ENCODE assay signal across 8 cellular contexts in genomic region chr11:112225753-112226061, GRCh38. TPM values are rescaled to one million over a fixed set of nuclear protein-coding genes. Genes with fewer than 3 reads are reported as not detected.
DNase-seq lines count a peak whose midpoint lies in the region; ATAC-seq, FAIRE-seq and TF ChIP-seq lines count a peak whose summit lies in the region.

No MANE protein-coding gene starts in this region.

- peak overlapping the region; percentile 77 for H3K4me3 Mint-ChIP-seq in T-helper 1 cell treated with Interleukin-12 subunit alpha and Interleukin-12 subunit beta and Interleukin-4 antibody, amounts not matched to agents 30 μg/mL and 1 μg/mL, for 36 hours

- POLR2A ChIA-PET in K562 (lab: Yijun Ruan, JAX) = interaction anchor here (1.0 kb wide), 1 partner anchor 15 kb away, joined by 3 read pairs; no protein-coding TSS in a partner anchor

- intact Hi-C loops in K562 (cut with micrococcal nuclease) (loop anchor here (1.0 kb wide), 1 partner anchor 55 kb away; no protein-coding TSS in a partner anchor), left lung (cut with DNase I) (no loop called here), thyroid gland (cut with DNase I) (no loop called here)

- TF ChIP-seq CTCF in K562 (IDR thresholded peaks at IDR 0.05 in 2 of 3, conservative IDR thresholded peaks at IDR 0.05 in 1 of 3; ENCODE audit: insufficient read depth in 2 of 3, low read depth in 1 of 3, low read length in 3 of 3) (no peak), left lung (IDR thresholded peaks at IDR 0.05) (no peak), thyroid gland (IDR thresholded peaks at IDR 0.05) (no peak)

- WGBS in K562 (ENCODE audit: insufficient coverage, low coverage, missing lambda C conversion rate) = 26% methylated on average over 7 of the region's 8 CpGs
- 27 to 31% methylated on average over 8 of the region's 8 CpGs for WGBS in thyroid gland, 2 donors

- TSS peak; percentile 85 for BruUV-seq in K562 (replicated peaks; lab: Mats Ljungman, UMichigan)

- CTCF ChIA-PET in K562 (lab: Yijun Ruan, JAX; ENCODE audit: low intra/inter-chr PET ratio) = interaction anchor here (1.5 kb wide), 1 partner anchor 53 kb away, joined by 3 read pairs; no protein-coding TSS in a partner anchor

- H3K27me3 Mint-ChIP-seq in T-helper 1 cell treated with Interleukin-12 subunit alpha and Interleukin-12 subunit beta and Interleukin-4 antibody, amounts not matched to agents 30 μg/mL and 1 μg/mL, for 36 hours (ENCODE audit: low read depth) = peaks cover 6% of the 10 kb centered on the region

- peak overlapping the region; percentile 99 for H2AFZ ChIP-seq in K562 (ENCODE audit: low read depth, low read length)

- no peaks in the 10 kb centered on the region for H3K27me3 ChIP-seq in K562 (ENCODE audit: control insufficient read depth in 2 of 2, insufficient read depth in 2 of 2, low read length in 2 of 2)
- H3K27me3 ChIP-seq in left lung = no peaks in the 10 kb centered on the region
- no peaks in the 10 kb centered on the region for H3K27me3 ChIP-seq in thyroid gland

- no peak for ATAC-seq in K562
- ATAC-seq in left lung = no peak
- ATAC-seq in HG03045 (IDR thresholded peaks at IDR 0.05; ENCODE audit: unreplicated experiment) = no peak

- no peaks in the 10 kb centered on the region for H3K9me3 ChIP-seq in K562 (replicated peaks; ENCODE audit: control insufficient read depth, insufficient read depth, low read depth, low read length)
- H3K9me3 ChIP-seq in left lung = no peaks in the 10 kb centered on the region
- no peaks in the 10 kb centered on the region for H3K9me3 ChIP-seq in thyroid gland

- TF ChIP-seq EP300 in K562 (IDR thresholded peaks at IDR 0.05; ENCODE audit: low read length) = no peak

- H3K4me1 Mint-ChIP-seq in T-helper 1 cell treated with Interleukin-12 subunit alpha and Interleukin-12 subunit beta and Interleukin-4 antibody, amounts not matched to agents 30 μg/mL and 1 μg/mL, for 36 hours (ENCODE audit: low read depth) = peaks cover 19% of the 10 kb centered on the region

- H3K27ac ChIP-seq in K562 (ENCODE audit: extremely low read depth, low read depth, low read length) = peak overlapping the region; percentile 87
- H3K27ac ChIP-seq in left lung = peak overlapping the region; percentile 96
- H3K27ac ChIP-seq in thyroid gland = peak overlapping the region; percentile 90 to 99 (median 99)

- in situ Hi-C loops in K562 (cut with MboI) = loop anchor here (10.0 kb wide), 2 partner anchors 329 to 621 kb away; partner anchors contain the start of gene SIK2

- FAIRE-seq in K562 (lab: Jason Lieb, UNC) = no peak

- H3K4me2 ChIP-seq in K562 (ENCODE audit: insufficient read depth, low read length) = peak overlapping the region; percentile 91

- DNase-seq in T-helper 1 cell (no peak), K562 (ENCODE audit: extremely low read depth in 1 of 4, low spot score in 3 of 4) (no peak), left lung (no peak), thyroid gland (no peak), putamen (ENCODE audit: low spot score) (no peak), DMS 273 (lab: John Stamatoyannopoulos, UW; ENCODE audit: unreplicated experiment) (no peak)

- H3K9me1 ChIP-seq in K562 (ENCODE audit: control insufficient read depth, insufficient read depth, low read length) = no peaks in the 10 kb centered on the region

- no peak for TF ChIP-seq RAD21 in K562 (CRISPR knock-in tag; conservative IDR thresholded peaks at IDR 0.05 in 1 of 2, IDR thresholded peaks at IDR 0.05 in 1 of 2)

- H3K9ac ChIP-seq in K562 (ENCODE audit: insufficient read depth in 1 of 2, low read depth in 2 of 2, low read length in 2 of 2) = peak overlapping the region; percentile 88 to 94

- H3K36me3 ChIP-seq in K562 (ENCODE audit: control insufficient read depth, insufficient read depth, low read length) (peaks cover 28% of the 10 kb centered on the region), left lung (peaks cover 0 to 15% of the 10 kb centered on the region in 2 donors), thyroid gland (peaks cover 0 to 7% of the 10 kb centered on the region in 2 donors)

- H3K9me3 Mint-ChIP-seq in T-helper 1 cell treated with Interleukin-12 subunit alpha and Interleukin-12 subunit beta and Interleukin-4 antibody, amounts not matched to agents 30 μg/mL and 1 μg/mL, for 36 hours = no peaks in the 10 kb centered on the region

- TF ChIP-seq POLR2A in K562 (conservative IDR thresholded peaks at IDR 0.05) (no peak), thyroid gland (IDR thresholded peaks at IDR 0.05) (no peak)

- peaks cover 26% of the 10 kb centered on the region for H3K79me2 ChIP-seq in K562 (ENCODE audit: control insufficient read depth, insufficient read depth, low read length)

- no peaks in the 10 kb centered on the region for H4K20me1 ChIP-seq in K562 (replicated peaks; ENCODE audit: control insufficient read depth, insufficient read depth, low read length)

- H3K4me1 ChIP-seq in K562 (replicated peaks in 1 of 2; ENCODE audit: control insufficient read depth in 2 of 2, insufficient read depth in 2 of 2, low read length in 2 of 2) (peaks cover 5 to 8% of the 10 kb centered on the region in 2 experiments; a peak in 3 of 5 replicates), left lung (peaks cover 6 to 20% of the 10 kb centered on the region in 2 donors), thyroid gland (peaks cover 8 to 22% of the 10 kb centered on the region in 2 donors)

- H3K36me3 Mint-ChIP-seq in T-helper 1 cell treated with Interleukin-12 subunit alpha and Interleukin-12 subunit beta and Interleukin-4 antibody, amounts not matched to agents 30 μg/mL and 1 μg/mL, for 36 hours (ENCODE audit: low read depth) = peaks cover 17% of the 10 kb centered on the region

- peak overlapping the region; percentile 85 for H3K4me3 ChIP-seq in K562
- H3K4me3 ChIP-seq in left lung = peak overlapping the region; percentile 67 to 79
- H3K4me3 ChIP-seq in thyroid gland (replicated peaks in 1 of 3) = peak overlapping the region; percentile 50 to 98 (median 88)

- H3K27ac Mint-ChIP-seq in T-helper 1 cell treated with Interleukin-12 subunit alpha and Interleukin-12 subunit beta and Interleukin-4 antibody, amounts not matched to agents 30 μg/mL and 1 μg/mL, for 36 hours = peak overlapping the region; percentile 92

RNA-seq across cellular contexts. Expression of gene PTS, which starts 0.5 kb away (rescaled TPM):
- total RNA-seq in K562 (2011; cell fraction: chromatin; rRNA removed; ENCODE audit: low replicate concordance) = 29.6 and 90.6 TPM in 2 replicates
- 18.8 and 24.5 TPM in 2 replicates for total RNA-seq in K562 (2011; cell fraction: nucleolus; rRNA removed)
- total RNA-seq in K562 (2011; cell fraction: nucleoplasm; rRNA removed) = 44.4 and 73.2 TPM in 2 replicates
- total RNA-seq in K562 (2014; rRNA removed) (36.5 and 41.1 TPM in 2 replicates), K562 (2014; rRNA removed; fragmentation: Illumina TruSeq; extraction: Trizol) (40.3 and 43.0 TPM in 2 replicates), K562 (2015; rRNA removed; fragmentation: Illumina TruSeq; extraction: Trizol) (28.8 and 31.6 TPM in 2 replicates), K562 (2021) (31.9 and 38.2 TPM in 2 replicates), left lung (10 to 100 TPM; 28.2 to 28.4 TPM), thyroid gland (10 to 100 TPM; 27.2 to 48.0 (median 39.3) TPM)
- polyA plus RNA-seq in K562 (2011; rRNA removed) (30.3 and 42.1 TPM in 2 replicates), K562 (2014; fragmentation: Illumina TruSeq; extraction: Trizol) (27.1 and 29.8 TPM in 2 replicates), K562 (2014; fragmentation: Nextera tagmentation; extraction: Ambion mirVana) (10 to 100 TPM; 70.4 to 72.7 TPM), K562 (2014; rRNA removed) (51.9 and 58.9 TPM in 2 replicates)
- polyA plus RNA-seq in K562 (2011; cell fraction: cytosol; rRNA removed) = 11.6 and 22.2 TPM in 2 replicates
- polyA plus RNA-seq in K562 (2011; cell fraction: nucleus; rRNA removed) = 27.5 and 32.6 TPM in 2 replicates
- 18.6 and 33.9 TPM in 2 replicates for polyA plus RNA-seq in K562 (2012)
- polyA minus RNA-seq in K562 (2011; rRNA and poly(A)+ RNA removed) = 19.8 and 26.8 TPM in 2 replicates
- polyA minus RNA-seq in K562 (2011; cell fraction: cytosol; rRNA and poly(A)+ RNA removed) = 6.4 and 9.6 TPM in 2 replicates
- 14.0 and 19.3 TPM in 2 replicates for polyA minus RNA-seq in K562 (2011; cell fraction: nucleus; rRNA and poly(A)+ RNA removed)

RNA-seq across cellular contexts. Expression of gene PLET1, which starts 35.0 kb away (rescaled TPM):
- not detected in 2 replicates for total RNA-seq in K562 (2011; cell fraction: chromatin; rRNA removed; ENCODE audit: low replicate concordance)
- not detected in 2 replicates for total RNA-seq in K562 (2011; cell fraction: nucleolus; rRNA removed)
- not detected in 2 replicates for total RNA-seq in K562 (2011; cell fraction: nucleoplasm; rRNA removed)
- total RNA-seq in K562 (2014; rRNA removed) (not detected in 2 replicates), K562 (2014; rRNA removed; fragmentation: Illumina TruSeq; extraction: Trizol) (not detected in 2 replicates), K562 (2015; rRNA removed; fragmentation: Illumina TruSeq; extraction: Trizol) (not detected in 2 replicates), K562 (2021) (not detected in 2 replicates), left lung (not detected), thyroid gland (not detected)
- polyA plus RNA-seq in K562 (2011; rRNA removed) (not detected in 2 replicates), K562 (2014; fragmentation: Illumina TruSeq; extraction: Trizol) (not detected in 2 replicates), K562 (2014; fragmentation: Nextera tagmentation; extraction: Ambion mirVana) (not detected), K562 (2014; rRNA removed) (not detected in 2 replicates)
- polyA plus RNA-seq in K562 (2011; cell fraction: cytosol; rRNA removed) = not detected in 2 replicates
- not detected in 2 replicates for polyA plus RNA-seq in K562 (2011; cell fraction: nucleus; rRNA removed)
- polyA plus RNA-seq in K562 (2012) = not detected in 2 replicates
- not detected in 2 replicates for polyA minus RNA-seq in K562 (2011; rRNA and poly(A)+ RNA removed)
- not detected in 2 replicates for polyA minus RNA-seq in K562 (2011; cell fraction: cytosol; rRNA and poly(A)+ RNA removed)
- not detected in 2 replicates for polyA minus RNA-seq in K562 (2011; cell fraction: nucleus; rRNA and poly(A)+ RNA removed)

RNA-seq across cellular contexts. Expression of gene BCO2, which starts 50.4 kb away (rescaled TPM):
- 0.83 and 5.0 TPM in 2 replicates for total RNA-seq in K562 (2011; cell fraction: chromatin; rRNA removed; ENCODE audit: low replicate concordance)
- 0.17 and 1.4 TPM in 2 replicates for total RNA-seq in K562 (2011; cell fraction: nucleolus; rRNA removed)
- total RNA-seq in K562 (2011; cell fraction: nucleoplasm; rRNA removed) = 1.4 and 3.3 TPM in 2 replicates
- total RNA-seq in K562 (2014; rRNA removed) (0.69 TPM in 1 of 2 replicates, not detected in the other), K562 (2014; rRNA removed; fragmentation: Illumina TruSeq; extraction: Trizol) (0.54 and 1.0 TPM in 2 replicates), K562 (2015; rRNA removed; fragmentation: Illumina TruSeq; extraction: Trizol) (0.91 and 1.4 TPM in 2 replicates), K562 (2021) (0.42 and 0.60 TPM in 2 replicates), left lung (1 to 10 TPM; 3.3 to 3.9 TPM), thyroid gland (10 to 100 TPM in 2 of 4 donors, 1 to 10 TPM in 2; 6.6 to 15.9 (median 11.1) TPM)
- polyA plus RNA-seq in K562 (2011; rRNA removed) (0.52 and 0.58 TPM in 2 replicates), K562 (2014; fragmentation: Illumina TruSeq; extraction: Trizol) (0.31 and 0.61 TPM in 2 replicates), K562 (2014; fragmentation: Nextera tagmentation; extraction: Ambion mirVana) (under 1 TPM; 0.21 to 0.24 TPM), K562 (2014; rRNA removed) (0.64 and 0.90 TPM in 2 replicates)
- polyA plus RNA-seq in K562 (2011; cell fraction: cytosol; rRNA removed) = 0.09 and 0.15 TPM in 2 replicates
- 0.82 and 2.4 TPM in 2 replicates for polyA plus RNA-seq in K562 (2011; cell fraction: nucleus; rRNA removed)
- 0.18 and 1.1 TPM in 2 replicates for polyA plus RNA-seq in K562 (2012)
- polyA minus RNA-seq in K562 (2011; rRNA and poly(A)+ RNA removed) = 0.35 and 2.0 TPM in 2 replicates
- not detected in 2 replicates for polyA minus RNA-seq in K562 (2011; cell fraction: cytosol; rRNA and poly(A)+ RNA removed)
- polyA minus RNA-seq in K562 (2011; cell fraction: nucleus; rRNA and poly(A)+ RNA removed) = 0.40 and 1.3 TPM in 2 replicates

RNA-seq across cellular contexts. Expression of gene TEX12, which starts 58.5 kb away (rescaled TPM):
- total RNA-seq in K562 (2011; cell fraction: chromatin; rRNA removed; ENCODE audit: low replicate concordance) = 0.39 and 0.44 TPM in 2 replicates
- 0.53 TPM in 1 of 2 replicates, not detected in the other for total RNA-seq in K562 (2011; cell fraction: nucleolus; rRNA removed)
- total RNA-seq in K562 (2011; cell fraction: nucleoplasm; rRNA removed) = 0.37 TPM in 1 of 2 replicates, not detected in the other
- total RNA-seq in K562 (2014; rRNA removed) (0.65 TPM in 1 of 2 replicates, not detected in the other), K562 (2014; rRNA removed; fragmentation: Illumina TruSeq; extraction: Trizol) (0.73 and 1.0 TPM in 2 replicates), K562 (2015; rRNA removed; fragmentation: Illumina TruSeq; extraction: Trizol) (0.45 and 0.91 TPM in 2 replicates), K562 (2021) (0.31 and 0.62 TPM in 2 replicates), left lung (not detected), thyroid gland (under 1 TPM in 1 of 4 donors, not detected in 3; 0.33 TPM)
- polyA plus RNA-seq in K562 (2011; rRNA removed) (0.10 and 0.28 TPM in 2 replicates), K562 (2014; fragmentation: Illumina TruSeq; extraction: Trizol) (0.39 and 0.61 TPM in 2 replicates), K562 (2014; fragmentation: Nextera tagmentation; extraction: Ambion mirVana) (1 to 10 TPM; 1.4 to 2.3 TPM), K562 (2014; rRNA removed) (0.20 and 0.28 TPM in 2 replicates)
- polyA plus RNA-seq in K562 (2011; cell fraction: cytosol; rRNA removed) = not detected in 2 replicates
- not detected in 2 replicates for polyA plus RNA-seq in K562 (2011; cell fraction: nucleus; rRNA removed)
- 0.17 TPM in 1 of 2 replicates, not detected in the other for polyA plus RNA-seq in K562 (2012)
- not detected in 2 replicates for polyA minus RNA-seq in K562 (2011; rRNA and poly(A)+ RNA removed)
- polyA minus RNA-seq in K562 (2011; cell fraction: cytosol; rRNA and poly(A)+ RNA removed) = not detected in 2 replicates
- not detected in 2 replicates for polyA minus RNA-seq in K562 (2011; cell fraction: nucleus; rRNA and poly(A)+ RNA removed)
